Comparison of ENCODE assay signal across 1 cellular context in the genomic region with DNA sequence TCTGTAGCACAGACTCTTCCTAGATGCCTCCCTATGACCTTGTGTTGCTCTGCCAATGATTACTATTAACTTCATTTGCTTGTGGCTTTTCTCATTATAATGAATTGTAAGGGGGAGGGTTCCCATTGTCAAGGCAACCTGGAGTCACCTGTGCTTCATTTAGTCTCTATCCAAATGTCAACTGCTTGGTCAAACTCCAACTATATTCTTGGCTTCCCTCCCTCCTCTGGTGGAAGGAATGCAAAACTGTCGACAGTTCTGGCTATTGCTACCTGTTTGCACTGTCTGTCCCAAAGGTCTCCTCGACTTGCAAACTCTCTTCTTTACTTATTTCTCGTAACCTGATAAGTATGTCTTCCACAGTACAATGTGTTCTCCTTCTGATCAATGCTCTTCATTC.
TF ChIP-seq lines count a peak whose summit lies in the region.

No MANE protein-coding gene starts in this region.

TF ChIP-seq in GM23338, 12 proteins besides CTCF, POLR2A, EP300 and RAD21 (continued from another document):
- TF ChIP-seq, protein P1, sequence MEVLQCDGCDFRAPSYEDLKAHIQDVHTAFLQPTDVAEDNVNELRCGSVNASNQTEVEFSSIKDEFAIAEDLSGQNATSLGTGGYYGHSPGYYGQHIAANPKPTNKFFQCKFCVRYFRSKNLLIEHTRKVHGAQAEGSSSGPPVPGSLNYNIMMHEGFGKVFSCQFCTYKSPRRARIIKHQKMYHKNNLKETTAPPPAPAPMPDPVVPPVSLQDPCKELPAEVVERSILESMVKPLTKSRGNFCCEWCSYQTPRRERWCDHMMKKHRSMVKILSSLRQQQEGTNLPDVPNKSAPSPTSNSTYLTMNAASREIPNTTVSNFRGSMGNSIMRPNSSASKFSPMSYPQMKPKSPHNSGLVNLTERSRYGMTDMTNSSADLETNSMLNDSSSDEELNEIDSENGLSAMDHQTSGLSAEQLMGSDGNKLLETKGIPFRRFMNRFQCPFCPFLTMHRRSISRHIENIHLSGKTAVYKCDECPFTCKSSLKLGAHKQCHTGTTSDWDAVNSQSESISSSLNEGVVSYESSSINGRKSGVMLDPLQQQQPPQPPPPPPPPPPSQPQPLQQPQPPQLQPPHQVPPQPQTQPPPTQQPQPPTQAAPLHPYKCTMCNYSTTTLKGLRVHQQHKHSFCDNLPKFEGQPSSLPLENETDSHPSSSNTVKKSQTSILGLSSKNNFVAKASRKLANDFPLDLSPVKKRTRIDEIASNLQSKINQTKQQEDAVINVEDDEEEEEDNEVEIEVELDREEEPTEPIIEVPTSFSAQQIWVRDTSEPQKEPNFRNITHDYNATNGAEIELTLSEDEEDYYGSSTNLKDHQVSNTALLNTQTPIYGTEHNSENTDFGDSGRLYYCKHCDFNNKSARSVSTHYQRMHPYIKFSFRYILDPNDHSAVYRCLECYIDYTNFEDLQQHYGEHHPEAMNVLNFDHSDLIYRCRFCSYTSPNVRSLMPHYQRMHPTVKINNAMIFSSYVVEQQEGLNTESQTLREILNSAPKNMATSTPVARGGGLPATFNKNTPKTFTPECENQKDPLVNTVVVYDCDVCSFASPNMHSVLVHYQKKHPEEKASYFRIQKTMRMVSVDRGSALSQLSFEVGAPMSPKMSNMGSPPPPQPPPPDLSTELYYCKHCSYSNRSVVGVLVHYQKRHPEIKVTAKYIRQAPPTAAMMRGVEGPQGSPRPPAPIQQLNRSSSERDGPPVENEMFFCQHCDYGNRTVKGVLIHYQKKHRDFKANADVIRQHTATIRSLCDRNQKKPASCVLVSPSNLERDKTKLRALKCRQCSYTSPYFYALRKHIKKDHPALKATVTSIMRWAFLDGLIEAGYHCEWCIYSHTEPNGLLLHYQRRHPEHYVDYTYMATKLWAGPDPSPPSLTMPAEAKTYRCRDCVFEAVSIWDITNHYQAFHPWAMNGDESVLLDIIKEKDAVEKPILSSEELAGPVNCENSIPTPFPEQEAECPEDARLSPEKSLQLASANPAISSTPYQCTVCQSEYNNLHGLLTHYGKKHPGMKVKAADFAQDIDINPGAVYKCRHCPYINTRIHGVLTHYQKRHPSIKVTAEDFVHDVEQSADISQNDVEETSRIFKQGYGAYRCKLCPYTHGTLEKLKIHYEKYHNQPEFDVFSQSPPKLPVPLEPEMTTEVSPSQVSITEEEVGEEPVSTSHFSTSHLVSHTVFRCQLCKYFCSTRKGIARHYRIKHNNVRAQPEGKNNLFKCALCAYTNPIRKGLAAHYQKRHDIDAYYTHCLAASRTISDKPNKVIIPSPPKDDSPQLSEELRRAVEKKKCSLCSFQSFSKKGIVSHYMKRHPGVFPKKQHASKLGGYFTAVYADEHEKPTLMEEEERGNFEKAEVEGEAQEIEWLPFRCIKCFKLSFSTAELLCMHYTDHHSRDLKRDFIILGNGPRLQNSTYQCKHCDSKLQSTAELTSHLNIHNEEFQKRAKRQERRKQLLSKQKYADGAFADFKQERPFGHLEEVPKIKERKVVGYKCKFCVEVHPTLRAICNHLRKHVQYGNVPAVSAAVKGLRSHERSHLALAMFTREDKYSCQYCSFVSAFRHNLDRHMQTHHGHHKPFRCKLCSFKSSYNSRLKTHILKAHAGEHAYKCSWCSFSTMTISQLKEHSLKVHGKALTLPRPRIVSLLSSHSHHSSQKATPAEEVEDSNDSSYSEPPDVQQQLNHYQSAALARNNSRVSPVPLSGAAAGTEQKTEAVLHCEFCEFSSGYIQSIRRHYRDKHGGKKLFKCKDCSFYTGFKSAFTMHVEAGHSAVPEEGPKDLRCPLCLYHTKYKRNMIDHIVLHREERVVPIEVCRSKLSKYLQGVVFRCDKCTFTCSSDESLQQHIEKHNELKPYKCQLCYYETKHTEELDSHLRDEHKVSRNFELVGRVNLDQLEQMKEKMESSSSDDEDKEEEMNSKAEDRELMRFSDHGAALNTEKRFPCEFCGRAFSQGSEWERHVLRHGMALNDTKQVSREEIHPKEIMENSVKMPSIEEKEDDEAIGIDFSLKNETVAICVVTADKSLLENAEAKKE (CRISPR knock-in tag; IDR thresholded peaks at IDR 0.05), result no peak
- TF ChIP-seq, protein P2, sequence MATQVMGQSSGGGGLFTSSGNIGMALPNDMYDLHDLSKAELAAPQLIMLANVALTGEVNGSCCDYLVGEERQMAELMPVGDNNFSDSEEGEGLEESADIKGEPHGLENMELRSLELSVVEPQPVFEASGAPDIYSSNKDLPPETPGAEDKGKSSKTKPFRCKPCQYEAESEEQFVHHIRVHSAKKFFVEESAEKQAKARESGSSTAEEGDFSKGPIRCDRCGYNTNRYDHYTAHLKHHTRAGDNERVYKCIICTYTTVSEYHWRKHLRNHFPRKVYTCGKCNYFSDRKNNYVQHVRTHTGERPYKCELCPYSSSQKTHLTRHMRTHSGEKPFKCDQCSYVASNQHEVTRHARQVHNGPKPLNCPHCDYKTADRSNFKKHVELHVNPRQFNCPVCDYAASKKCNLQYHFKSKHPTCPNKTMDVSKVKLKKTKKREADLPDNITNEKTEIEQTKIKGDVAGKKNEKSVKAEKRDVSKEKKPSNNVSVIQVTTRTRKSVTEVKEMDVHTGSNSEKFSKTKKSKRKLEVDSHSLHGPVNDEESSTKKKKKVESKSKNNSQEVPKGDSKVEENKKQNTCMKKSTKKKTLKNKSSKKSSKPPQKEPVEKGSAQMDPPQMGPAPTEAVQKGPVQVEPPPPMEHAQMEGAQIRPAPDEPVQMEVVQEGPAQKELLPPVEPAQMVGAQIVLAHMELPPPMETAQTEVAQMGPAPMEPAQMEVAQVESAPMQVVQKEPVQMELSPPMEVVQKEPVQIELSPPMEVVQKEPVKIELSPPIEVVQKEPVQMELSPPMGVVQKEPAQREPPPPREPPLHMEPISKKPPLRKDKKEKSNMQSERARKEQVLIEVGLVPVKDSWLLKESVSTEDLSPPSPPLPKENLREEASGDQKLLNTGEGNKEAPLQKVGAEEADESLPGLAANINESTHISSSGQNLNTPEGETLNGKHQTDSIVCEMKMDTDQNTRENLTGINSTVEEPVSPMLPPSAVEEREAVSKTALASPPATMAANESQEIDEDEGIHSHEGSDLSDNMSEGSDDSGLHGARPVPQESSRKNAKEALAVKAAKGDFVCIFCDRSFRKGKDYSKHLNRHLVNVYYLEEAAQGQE (IDR thresholded peaks at IDR 0.05; ENCODE audit: unreplicated experiment), result no peak
- TF ChIP-seq STAT1 (IDR thresholded peaks at IDR 0.05; ENCODE audit: unreplicated experiment) (no peak), POLR2AphosphoS5 (IDR thresholded peaks at IDR 0.05; ENCODE audit: low read depth) (no peak), EZH2 (IDR thresholded peaks at IDR 0.05; ENCODE audit: low read depth, unreplicated experiment) (no peak), ZNF114 (CRISPR knock-in tag; IDR thresholded peaks at IDR 0.05) (no peak), JUNB (IDR thresholded peaks at IDR 0.05; ENCODE audit: unreplicated experiment) (no peak)
